Comparison of ENCODE assay signal across 23 cellular contexts in the genomic region with DNA sequence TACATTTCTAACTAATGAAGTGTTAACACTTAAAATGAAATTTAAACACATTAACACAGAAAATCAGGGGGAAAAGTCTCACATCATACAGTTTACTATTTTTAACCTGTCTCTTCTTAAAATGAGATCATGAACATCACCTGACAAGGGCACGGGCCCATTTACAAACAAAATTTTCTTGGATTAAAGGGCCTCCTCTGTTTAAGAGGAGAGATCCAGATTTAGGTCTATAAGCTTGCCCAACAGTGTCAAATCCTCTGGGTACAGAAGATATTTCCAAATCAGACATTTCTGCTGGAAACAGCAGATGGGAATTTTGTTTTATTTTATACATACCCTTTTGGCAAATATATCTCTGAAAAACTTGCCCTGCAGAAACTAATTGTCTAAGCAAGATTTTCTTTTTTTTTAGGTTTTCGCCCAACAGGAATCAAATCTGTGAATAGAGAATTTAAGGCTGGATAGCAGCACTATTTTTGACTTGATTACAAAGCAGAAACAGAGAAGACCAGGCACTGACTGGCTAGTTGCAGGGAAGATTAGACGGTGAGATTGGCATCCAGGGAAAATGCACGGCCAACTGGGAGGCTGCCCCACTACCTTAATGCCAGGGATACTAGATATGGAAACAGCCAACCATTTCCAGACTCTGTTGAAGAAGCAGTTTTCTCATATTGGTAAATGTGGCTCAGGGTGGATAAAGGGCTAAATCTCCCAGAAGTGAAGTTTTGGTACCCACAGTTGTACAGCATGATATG.
"Had no signal": no experiment of that assay in that cellular context is flagged by ENCODE, and none has a peak within 500 bp of the region (broad histone marks: within the 10 kb centered on the region; RNA-seq: fewer than 3 reads in every experiment).

No MANE protein-coding gene starts in this region.

- H3K27ac ChIP-seq: body of pancreas, coronary artery, hepatocyte, prostate gland, testis had no signal

- H3K9me3 ChIP-seq: body of pancreas, prostate gland, testis, upper lobe of left lung had no signal

- H3K4me3 ChIP-seq: body of pancreas, coronary artery, hepatocyte, prostate gland, testis, upper lobe of left lung had no signal

- H2AFZ ChIP-seq: hepatocyte had no signal

- H3K36me3 ChIP-seq: prostate gland, upper lobe of left lung had no signal

- H3K27me3 ChIP-seq: body of pancreas, hepatocyte, testis, upper lobe of left lung had no signal

- DNase-seq: activated CD4-positive, alpha-beta T cell treated with anti-CD3 and anti-CD28 coated beads, Interleukin-2, amount 10 ng/mL, durations not matched to agents 7 days and 5 days; activated CD8-positive, alpha-beta T cell treated with anti-CD3 and anti-CD28 coated beads, Interleukin-2, amount 10 ng/mL, durations not matched to agents 7 days and 5 days; activated naive CD4-positive, alpha-beta T cell treated with Interleukin-2 at 50 U/mL for 16 hours; activated naive CD8-positive, alpha-beta T cell treated with anti-CD3 and anti-CD28 coated beads, Interleukin-2, amount 10 ng/mL, durations not matched to agents 7 days and 5 days; activated T-cell treated with anti-CD3 and anti-CD28 coated beads, Interleukin-2, amount 50 U/mL, for 24 hours; body of pancreas; erythroblast; islet precursor cell; midbrain; naive B cell; right cardiac atrium; small intestine; stimulated activated CD4-positive, alpha-beta T cell treated with anti-CD3 and anti-CD28 coated beads, Interleukin-15, amount 100 ng/mL, for 24 hours; stimulated activated CD4-positive, alpha-beta T cell treated with anti-CD3 and anti-CD28 coated beads, Interleukin-2, amount 100 ng/mL, for 48 hours; T-helper 1 cell; T-helper 9 cell; testis; upper lobe of left lung had no signal

- H3K4me2 ChIP-seq: hepatocyte had no signal

- ATAC-seq: activated CD4-positive, CD25-positive, alpha-beta regulatory T cell treated with anti-CD3 and anti-CD28 coated beads, Interleukin-2, amount 50 U/mL, for 24 hours; activated CD8-positive, alpha-beta T cell treated with anti-CD3 and anti-CD28 coated beads, Interleukin-2, amount 10 ng/mL, durations not matched to agents 7 days and 5 days; body of pancreas; left lobe of liver; right cardiac atrium had no signal

- H3K4me1 ChIP-seq: body of pancreas, prostate gland had no signal

- H3K79me2 ChIP-seq: hepatocyte had no signal
